Comparison of ENCODE assay signal across 10 cellular contexts in genomic region chr4:81214518-81215218, GRCh38. TPM values are rescaled to one million over a fixed set of nuclear protein-coding genes. Genes with fewer than 3 reads are reported as not detected.
DNase-seq lines count a peak whose midpoint lies in the region; ATAC-seq and TF ChIP-seq lines count a peak whose summit lies in the region.
"Had no signal": no experiment of that assay in that cellular context is flagged by ENCODE, and none has a peak within 500 bp of the region (broad histone marks: within the 10 kb centered on the region; RNA-seq: fewer than 3 reads in every experiment).

No MANE protein-coding gene starts in this region.

- H3K4me3 Mint-ChIP-seq in activated CD4-positive, alpha-beta T cell treated with anti-CD3 and anti-CD28 coated beads for 36 hours: peak overlapping the region; percentile 36
- peak overlapping the region; percentile 75 for H3K4me3 Mint-ChIP-seq in activated naive CD8-positive, alpha-beta T cell
- no peak overlapping the region for H3K4me3 Mint-ChIP-seq in CD4-positive, alpha-beta T cell

- intact Hi-C loops in activated CD4-positive, alpha-beta T cell treated with anti-CD3 and anti-CD28 coated beads for 36 hours (cut with DNase I, micrococcal nuclease): loop anchor here in 1 of 2 experiments (5.0 kb wide), 1 partner anchor 138 kb away; no protein-coding TSS in a partner anchor
- intact Hi-C loops in CD4-positive, alpha-beta T cell (cut with DNase I, micrococcal nuclease): no loop called here

- CTCF ChIA-PET in activated CD4-positive, alpha-beta T cell treated with anti-CD3 and anti-CD28 coated beads for 36 hours (lab: Charles Lee): interaction anchor here (0.9 kb wide), 2 partner anchors 10 to 137 kb away, joined by 3 read pairs; no protein-coding TSS in a partner anchor
- CTCF ChIA-PET in CD4-positive, alpha-beta T cell (lab: Charles Lee): no interaction called here

- peak overlapping the region; percentile 79 for H3K4me3 ChIP-seq in iPS-15b (ENCODE audit: low read depth, low read length)

- H3K27ac Mint-ChIP-seq in activated CD4-positive, alpha-beta T cell treated with anti-CD3 and anti-CD28 coated beads for 36 hours: no peak overlapping the region
- H3K27ac Mint-ChIP-seq in activated naive CD8-positive, alpha-beta T cell: no peak overlapping the region
- no peak overlapping the region for H3K27ac Mint-ChIP-seq in CD4-positive, alpha-beta T cell

- peaks cover 57% of the 10 kb centered on the region for H3K27me3 ChIP-seq in iPS-15b (ENCODE audit: control insufficient read depth, insufficient read depth, low read length)
- H3K27me3 ChIP-seq in CD4-positive, alpha-beta T cell (ENCODE audit: control insufficient read depth, insufficient read depth, low read length): peaks cover 27% of the 10 kb centered on the region

- peaks cover 35% of the 10 kb centered on the region for H3K27me3 Mint-ChIP-seq in activated CD4-positive, alpha-beta T cell treated with anti-CD3 and anti-CD28 coated beads for 36 hours
- H3K27me3 Mint-ChIP-seq in activated naive CD8-positive, alpha-beta T cell: peaks cover 39% of the 10 kb centered on the region
- peaks cover 58% of the 10 kb centered on the region for H3K27me3 Mint-ChIP-seq in CD4-positive, alpha-beta T cell

- no peak overlapping the region for H3K27ac ChIP-seq in CD4-positive, alpha-beta T cell (ENCODE audit: low read depth, low read length)
- H3K27ac ChIP-seq: right lobe of liver had no signal

- H3K4me1 ChIP-seq in iPS-15b (ENCODE audit: control insufficient read depth, insufficient read depth, low read length): peaks cover 2% of the 10 kb centered on the region
- H3K4me1 ChIP-seq: right lobe of liver had no signal

- no peaks in the 10 kb centered on the region for H3K36me3 ChIP-seq in iPS-15b (ENCODE audit: control insufficient read depth, insufficient read depth, low read length)
- H3K36me3 ChIP-seq: right lobe of liver had no signal

- H3K4me1 Mint-ChIP-seq in activated CD4-positive, alpha-beta T cell treated with anti-CD3 and anti-CD28 coated beads for 36 hours: peaks cover 13% of the 10 kb centered on the region
- H3K4me1 Mint-ChIP-seq in activated naive CD8-positive, alpha-beta T cell (ENCODE audit: low read depth): peaks cover 11% of the 10 kb centered on the region
- H3K4me1 Mint-ChIP-seq in CD4-positive, alpha-beta T cell (ENCODE audit: low read depth): peaks cover 6% of the 10 kb centered on the region

- H3K9me3 Mint-ChIP-seq in activated CD4-positive, alpha-beta T cell treated with anti-CD3 and anti-CD28 coated beads for 36 hours (ENCODE audit: low read depth): no peaks in the 10 kb centered on the region
- no peaks in the 10 kb centered on the region for H3K9me3 Mint-ChIP-seq in activated naive CD8-positive, alpha-beta T cell (ENCODE audit: low read depth)
- H3K9me3 Mint-ChIP-seq in CD4-positive, alpha-beta T cell: peaks cover 1% of the 10 kb centered on the region

- POLR2A ChIA-PET in activated CD4-positive, alpha-beta T cell treated with anti-CD3 and anti-CD28 coated beads for 36 hours (lab: Charles Lee): no interaction called here
- POLR2A ChIA-PET in CD4-positive, alpha-beta T cell (lab: Charles Lee): no interaction called here

- DNase-seq in activated CD4-positive, alpha-beta T cell treated with anti-CD3 and anti-CD28 coated beads for 36 hours: peak; percentile 27
- DNase-seq in activated CD4-positive, alpha-beta T cell treated with anti-CD3 and anti-CD28 coated beads for 1 hour: no peak
- DNase-seq in stimulated activated CD8-positive, alpha-beta memory T cell treated with anti-CD3 and anti-CD28 coated beads, Interleukin-4, amount 100 ng/mL, for 48 hours: peak; percentile 28
- DNase-seq in GM20000 (ENCODE audit: low spot score): no peak
- no peak for DNase-seq in CD4-positive, alpha-beta T cell
- DNase-seq: right lobe of liver had no signal

- no peak for TF ChIP-seq CTCF in GM20000 (IDR thresholded peaks at IDR 0.05; ENCODE audit: extremely low read depth, missing control alignments)
- no peak for TF ChIP-seq CTCF in CD4-positive, alpha-beta T cell (IDR thresholded peaks at IDR 0.05)

- H3K9ac ChIP-seq in iPS-15b (ENCODE audit: low read depth, low read length): no peak overlapping the region

- no peaks in the 10 kb centered on the region for H3K36me3 Mint-ChIP-seq in activated CD4-positive, alpha-beta T cell treated with anti-CD3 and anti-CD28 coated beads for 36 hours (ENCODE audit: low read depth)
- H3K36me3 Mint-ChIP-seq in activated naive CD8-positive, alpha-beta T cell: no peaks in the 10 kb centered on the region
- H3K36me3 Mint-ChIP-seq in CD4-positive, alpha-beta T cell (ENCODE audit: low read depth): no peaks in the 10 kb centered on the region

- peak; percentile 56 for ATAC-seq in activated CD4-positive, alpha-beta T cell treated with anti-CD3 and anti-CD28 coated beads for 36 hours
- no peak for ATAC-seq in HG03571 (IDR thresholded peaks at IDR 0.05; ENCODE audit: unreplicated experiment)
- ATAC-seq in CD4-positive, alpha-beta T cell (ENCODE audit: poor library complexity): no peak

- no peaks in the 10 kb centered on the region for H3K9me3 ChIP-seq in iPS-15b (ENCODE audit: control insufficient read depth, insufficient read depth, low read length)
- H3K9me3 ChIP-seq in CD4-positive, alpha-beta T cell (ENCODE audit: control insufficient read depth, low read length): no peaks in the 10 kb centered on the region
- H3K9me3 ChIP-seq: right lobe of liver had no signal

RNA-seq across cellular contexts. Expression of gene PRKG2, which starts 0.4 kb away (rescaled TPM):
- total RNA-seq in activated CD4-positive, alpha-beta T cell treated with anti-CD3 and anti-CD28 coated beads for 36 hours: under 1 TPM; 0.05 to 0.14 TPM
- total RNA-seq in CD4-positive, alpha-beta T cell: under 1 TPM; 0.27 to 0.39 TPM
- total RNA-seq: SK-MEL-5 had no signal

Comparison
In these comparisons a context has a peak if more than half of its experiments do, and no peak if none do; other contexts are left out.
1. DNase-seq: peak in activated CD4-positive, alpha-beta T cell treated with anti-CD3 and anti-CD28 coated beads for 36 hours (single experiment) and stimulated activated CD8-positive, alpha-beta memory T cell treated with anti-CD3 and anti-CD28 coated beads, Interleukin-4, amount 100 ng/mL, for 48 hours (single experiment); none in activated CD4-positive, alpha-beta T cell treated with anti-CD3 and anti-CD28 coated beads for 1 hour (single experiment), GM20000 (single experiment) and CD4-positive, alpha-beta T cell (0 of 10).